ENCODE assay signal across 9 cellular contexts in the genomic region with DNA sequence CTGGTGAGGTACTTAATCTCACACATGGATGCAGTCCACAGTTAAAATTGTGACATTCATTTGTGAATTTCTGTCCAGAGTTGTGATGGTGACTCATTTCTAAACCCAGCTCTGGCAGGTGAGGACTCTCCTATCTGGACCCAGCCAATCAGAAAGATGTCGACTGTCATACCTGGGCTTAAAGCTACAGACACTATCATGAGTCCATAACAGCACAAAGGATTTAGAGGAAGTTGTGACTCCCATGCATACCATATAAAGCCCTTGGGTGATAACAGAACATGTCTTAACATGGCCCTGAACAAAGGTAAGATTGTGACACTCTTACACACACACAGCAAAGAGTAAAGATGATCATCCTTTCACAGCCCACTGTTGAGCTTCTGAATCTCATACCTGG.
"Had no signal": no experiment of that assay in that cellular context is flagged by ENCODE, and none has a peak within 500 bp of the region (broad histone marks: within the 10 kb centered on the region; RNA-seq: fewer than 3 reads in every experiment).

No MANE protein-coding gene starts in this region.

- H3K4me1 ChIP-seq: HAP-1 had no signal

- H3K27ac ChIP-seq: GM23248 had no signal

- H2AFZ ChIP-seq: GM23248 had no signal

- ATAC-seq: HCT116, K562 had no signal

- DNase-seq: GM23248, GOT3, H7, HFFc6, IMR-90 had no signal

- H3K9ac ChIP-seq: GM23248 had no signal

- H3K4me3 ChIP-seq: GM23248, HAP-1, K562 had no signal

- FAIRE-seq: HTR-8/SVneo, K562 had no signal

- H3K36me3 ChIP-seq: HAP-1 had no signal

- H3K9me3 ChIP-seq: HAP-1 had no signal
